In the genomic region with DNA sequence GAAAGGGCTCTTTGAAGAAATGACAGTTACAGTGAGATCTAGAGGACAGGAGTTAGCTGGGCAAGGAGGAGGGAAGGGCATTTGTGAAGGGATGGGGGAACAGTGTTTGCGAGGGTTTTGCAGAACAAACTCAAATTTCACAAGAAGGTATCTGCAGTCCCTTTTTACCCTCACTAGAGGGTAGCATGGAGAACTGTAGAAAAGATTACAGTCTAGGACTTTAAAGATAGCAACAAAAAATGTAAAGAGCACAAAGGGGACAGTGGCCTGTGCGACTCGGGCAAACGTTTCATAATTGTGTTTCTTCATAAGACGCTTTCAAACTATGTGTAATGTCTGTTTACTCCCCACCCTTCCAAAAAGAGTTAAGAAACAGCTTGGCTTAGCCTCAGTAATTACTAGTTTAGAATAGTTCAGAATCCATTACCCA, we compare ENCODE assay signal across 9 cellular contexts. TPM values are rescaled to one million over a fixed set of nuclear protein-coding genes. Genes with fewer than 3 reads are reported as not detected.
A peak's percentile ranks its signal among the peaks of the same experiment; 100 is the strongest.
DNase-seq lines count a peak whose midpoint lies in the region; ATAC-seq, FAIRE-seq and TF ChIP-seq lines count a peak whose summit lies in the region.
"Had no signal": no experiment of that assay in that cellular context is flagged by ENCODE, and none has a peak within 500 bp of the region (broad histone marks: within the 10 kb centered on the region; RNA-seq: fewer than 3 reads in every experiment).

No MANE protein-coding gene starts in this region.

- H3K27me3 ChIP-seq in upper lobe of right lung: no peaks in the 10 kb centered on the region
- H3K27me3 ChIP-seq: SJSA1 had no signal

- peak; percentile 71 for DNase-seq in ELR (ENCODE audit: low read depth)
- no peak for DNase-seq in kidney
- no peak for DNase-seq in upper lobe of right lung

- no peaks in the 10 kb centered on the region for H3K9me3 ChIP-seq in kidney (ENCODE audit: control insufficient read depth in 1 of 2, low read length in 2 of 2)
- no peaks in the 10 kb centered on the region for H3K9me3 ChIP-seq in upper lobe of right lung
- H3K9me3 ChIP-seq: SJSA1 had no signal

- no peak overlapping the region for H3K9ac ChIP-seq in kidney (ENCODE audit: low read length in 2 of 2)

- intact Hi-C loops in kidney (cut with DNase I) (no loop called here), upper lobe of right lung (cut with DNase I) (no loop called here)

- H3K27ac ChIP-seq in kidney (ENCODE audit: low read depth in 2 of 2, low read length in 2 of 2) (no peak overlapping the region), upper lobe of right lung (peak overlapping the region; percentile 42)
- H3K27ac ChIP-seq: SJSA1 had no signal

- TF ChIP-seq CTCF in LNCAP (IDR thresholded peaks at IDR 0.05) (peak; percentile 64), WI38 (IDR thresholded peaks at IDR 0.05; ENCODE audit: low read depth, low read length) (peak; percentile 59; the same call in 1 of the 2 replicates), kidney (IDR thresholded peaks at IDR 0.05; ENCODE audit: borderline replicate concordance, extremely low read depth, insufficient read depth) (peak; percentile 46), upper lobe of right lung (IDR thresholded peaks at IDR 0.05) (peak; percentile 58)

- H3K4me1 ChIP-seq in kidney (ENCODE audit: control insufficient read depth in 1 of 2, insufficient read depth in 1 of 2, low read depth in 1 of 2, low read length in 2 of 2) (peaks cover 16 to 19% of the 10 kb centered on the region in 2 donors), upper lobe of right lung (peaks cover 48% of the 10 kb centered on the region)

- no peak overlapping the region for H3K4me3 ChIP-seq in WI38 (ENCODE audit: low read depth, low read length)
- H3K4me3 ChIP-seq in kidney (ENCODE audit: low read length in 2 of 2): no peak overlapping the region
- H3K4me3 ChIP-seq in upper lobe of right lung: no peak overlapping the region
- H3K4me3 ChIP-seq: SJSA1 had no signal

- H3K36me3 ChIP-seq in kidney (ENCODE audit: control insufficient read depth in 1 of 2, insufficient read depth in 2 of 2, low read length in 2 of 2): peaks cover 0 to 3% of the 10 kb centered on the region in 2 donors
- H3K36me3 ChIP-seq in upper lobe of right lung: peaks cover 4% of the 10 kb centered on the region

- ATAC-seq in upper lobe of right lung (peak; percentile 72), HG02798 (IDR thresholded peaks at IDR 0.05; ENCODE audit: poor library complexity, unreplicated experiment) (no peak), HG02678 (IDR thresholded peaks at IDR 0.05; ENCODE audit: unreplicated experiment) (no peak), GM18519 (IDR thresholded peaks at IDR 0.05; ENCODE audit: low FRiP score, unreplicated experiment) (no peak)

- no peak for FAIRE-seq in kidney (lab: Jason Lieb, UNC)

RNA-seq across cellular contexts. Expression of a gene that starts 21.2 kb away (rescaled TPM):
- total RNA-seq in kidney (71.1 TPM), upper lobe of right lung (79.1 TPM)
- polyA plus RNA-seq in kidney (ENCODE audit: insufficient read depth, low read depth, low replicate concordance): 16.2 TPM

RNA-seq across cellular contexts. Expression of a gene that starts 59.5 kb away (rescaled TPM):
- 62.2 TPM for total RNA-seq in kidney
- 31.6 TPM for polyA plus RNA-seq in kidney (ENCODE audit: insufficient read depth, low read depth, low replicate concordance)
- total RNA-seq in upper lobe of right lung: 29.0 TPM
